In the genomic region with DNA sequence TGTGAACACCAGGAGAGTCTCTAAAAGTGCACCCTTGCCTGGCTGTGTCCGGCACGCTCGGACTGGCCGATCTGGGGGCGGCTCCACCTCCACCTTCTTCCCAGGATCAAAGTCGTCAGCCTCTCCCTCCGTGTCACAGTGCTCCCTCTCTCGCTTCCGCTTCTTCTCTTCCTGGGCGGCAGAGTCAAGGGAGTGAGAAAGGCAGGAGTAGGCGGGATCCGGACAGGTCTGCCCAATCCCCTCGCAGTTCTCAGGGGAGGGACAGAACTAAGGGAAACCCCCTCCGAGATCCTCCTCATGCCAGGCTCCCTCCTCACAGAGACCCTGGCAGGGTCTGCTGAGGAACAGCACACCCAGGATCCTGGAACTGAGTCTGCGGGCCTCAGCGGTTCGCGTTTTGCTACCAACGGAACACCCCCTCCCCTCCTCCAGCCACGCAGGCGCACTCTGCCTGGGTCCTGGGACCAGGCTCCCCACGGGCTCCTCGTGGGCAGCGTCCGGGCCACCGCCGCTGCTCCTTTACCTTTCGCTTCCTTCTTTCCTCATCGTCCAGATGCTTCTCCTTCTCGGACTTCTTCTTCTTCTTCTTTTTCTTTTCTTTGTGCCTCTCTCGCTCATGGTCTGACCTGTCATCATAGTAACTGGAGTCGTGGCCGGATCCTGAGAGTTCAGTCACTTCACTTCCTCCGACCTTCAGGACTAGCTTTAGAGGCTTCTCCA, we compare ENCODE assay signal across 8 cellular contexts. TPM values are rescaled to one million over a fixed set of nuclear protein-coding genes. Genes with fewer than 3 reads are reported as not detected.
DNase-seq lines count a peak whose midpoint lies in the region; ATAC-seq and TF ChIP-seq lines count a peak whose summit lies in the region.

No MANE protein-coding gene starts in this region.

- DNase-seq in activated CD4-positive, alpha-beta T cell treated with anti-CD3 and anti-CD28 coated beads, Interleukin-2, amount 10 ng/mL, durations not matched to agents 24 days and 14 days = no peak
- no peak for DNase-seq in activated CD4-positive, alpha-beta T cell treated with anti-CD3 and anti-CD28 coated beads, Interleukin-2, amount 50 U/mL, for 1 hour
- DNase-seq in foreskin keratinocyte = no peak
- DNase-seq in DMS79 treated with DMSO at 0.1 percent for 48 hours (lab: John Stamatoyannopoulos, UW) = no peak
- DNase-seq in NK-92 treated with Interleukin-12 subunit alpha and Interleukin-12 subunit beta, amount 100 ng/mL, for 24 hours (lab: John Stamatoyannopoulos, UW) = no peak

- H3K27me3 ChIP-seq in foreskin keratinocyte = no peaks in the 10 kb centered on the region
- no peaks in the 10 kb centered on the region for H3K27me3 ChIP-seq in skeletal muscle satellite cell (ENCODE audit: control insufficient read depth, insufficient read depth, low read length)

- H3K4me3 Mint-ChIP-seq in activated CD4-positive, alpha-beta T cell treated with anti-CD3 and anti-CD28 coated beads, Interleukin-2, amount 10 ng/mL, durations not matched to agents 24 days and 14 days = peak overlapping the region; percentile 88

- peaks cover 63% of the 10 kb centered on the region for H3K36me3 Mint-ChIP-seq in activated CD4-positive, alpha-beta T cell treated with anti-CD3 and anti-CD28 coated beads, Interleukin-2, amount 10 ng/mL, durations not matched to agents 24 days and 14 days (ENCODE audit: low read depth)

- H3K9me3 Mint-ChIP-seq in activated CD4-positive, alpha-beta T cell treated with anti-CD3 and anti-CD28 coated beads, Interleukin-2, amount 10 ng/mL, durations not matched to agents 24 days and 14 days = no peaks in the 10 kb centered on the region

- peak overlapping the region; percentile 92 for H3K27ac Mint-ChIP-seq in activated CD4-positive, alpha-beta T cell treated with anti-CD3 and anti-CD28 coated beads, Interleukin-2, amount 10 ng/mL, durations not matched to agents 24 days and 14 days

- H3K27me3 Mint-ChIP-seq in activated CD4-positive, alpha-beta T cell treated with anti-CD3 and anti-CD28 coated beads, Interleukin-2, amount 10 ng/mL, durations not matched to agents 24 days and 14 days = no peaks in the 10 kb centered on the region

- no peak for TF ChIP-seq CTCF in foreskin keratinocyte (conservative IDR thresholded peaks at IDR 0.05)

- peak; percentile 88 for ATAC-seq in SK-N-SH treated with all-trans-retinoic acid at 6 μM for 48 hours
- ATAC-seq in foreskin keratinocyte = no peak
- no peak for ATAC-seq in GM19397 (IDR thresholded peaks at IDR 0.05; ENCODE audit: unreplicated experiment)

- peak overlapping the region; percentile 92 for H3K4me3 ChIP-seq in skeletal muscle satellite cell (ENCODE audit: low read length)

- H3K27ac ChIP-seq in foreskin keratinocyte = peak overlapping the region; percentile 100

- H3K9ac ChIP-seq in skeletal muscle satellite cell (ENCODE audit: low read depth, low read length) = peak overlapping the region; percentile 99

- H3K4me2 ChIP-seq in skeletal muscle satellite cell (ENCODE audit: low read length) = peak overlapping the region; percentile 100

- peaks cover 19% of the 10 kb centered on the region for H3K4me1 Mint-ChIP-seq in activated CD4-positive, alpha-beta T cell treated with anti-CD3 and anti-CD28 coated beads, Interleukin-2, amount 10 ng/mL, durations not matched to agents 24 days and 14 days

- H3K4me1 ChIP-seq in foreskin keratinocyte = no peaks in the 10 kb centered on the region
- H3K4me1 ChIP-seq in skeletal muscle satellite cell (ENCODE audit: control insufficient read depth, insufficient read depth, low read length) = peaks cover 14% of the 10 kb centered on the region

- intact Hi-C loops in activated CD4-positive, alpha-beta T cell treated with anti-CD3 and anti-CD28 coated beads, Interleukin-2, amount 10 ng/mL, durations not matched to agents 24 days and 14 days (cut with micrococcal nuclease) = loop anchor here (10.0 kb wide), 1 partner anchor 446 kb away; the partner anchor contains the start of gene EXOC3

- H3K36me3 ChIP-seq in skeletal muscle satellite cell (ENCODE audit: insufficient read depth, low read length) = peaks cover 52% of the 10 kb centered on the region

- no peaks in the 10 kb centered on the region for H3K9me3 ChIP-seq in skeletal muscle satellite cell (replicated peaks; ENCODE audit: low read length)

TF ChIP-seq in SK-N-SH treated with all-trans-retinoic acid at 6 μM for 48 hours, 23 proteins besides CTCF, POLR2A, EP300 and RAD21 (continues in another document):
- TF ChIP-seq PPARA (CRISPR knock-in tag; IDR thresholded peaks at IDR 0.05; ENCODE audit: borderline replicate concordance) (no peak), ZFP30 (CRISPR knock-in tag; IDR thresholded peaks at IDR 0.05) (no peak), TOX (CRISPR knock-in tag; IDR thresholded peaks at IDR 0.05; ENCODE audit: borderline replicate concordance) (no peak), ZFP3 (CRISPR knock-in tag; IDR thresholded peaks at IDR 0.05) (no peak), ZC3H10 (CRISPR knock-in tag; IDR thresholded peaks at IDR 0.05) (no peak), ARNTL (CRISPR knock-in tag; IDR thresholded peaks at IDR 0.05; ENCODE audit: borderline replicate concordance, low read depth) (no peak), GLIS3 (CRISPR knock-in tag; IDR thresholded peaks at IDR 0.05) (no peak), RARB (CRISPR knock-in tag; IDR thresholded peaks at IDR 0.05) (no peak), OSR1 (CRISPR knock-in tag; IDR thresholded peaks at IDR 0.05) (no peak), ISL1 (CRISPR knock-in tag; IDR thresholded peaks at IDR 0.05) (no peak), CSDC2 (CRISPR knock-in tag; IDR thresholded peaks at IDR 0.05) (no peak), BACH2 (CRISPR knock-in tag; IDR thresholded peaks at IDR 0.05; ENCODE audit: borderline replicate concordance) (no peak), ESRRG (CRISPR knock-in tag; IDR thresholded peaks at IDR 0.05) (no peak)
- TF ChIP-seq, protein P1, sequence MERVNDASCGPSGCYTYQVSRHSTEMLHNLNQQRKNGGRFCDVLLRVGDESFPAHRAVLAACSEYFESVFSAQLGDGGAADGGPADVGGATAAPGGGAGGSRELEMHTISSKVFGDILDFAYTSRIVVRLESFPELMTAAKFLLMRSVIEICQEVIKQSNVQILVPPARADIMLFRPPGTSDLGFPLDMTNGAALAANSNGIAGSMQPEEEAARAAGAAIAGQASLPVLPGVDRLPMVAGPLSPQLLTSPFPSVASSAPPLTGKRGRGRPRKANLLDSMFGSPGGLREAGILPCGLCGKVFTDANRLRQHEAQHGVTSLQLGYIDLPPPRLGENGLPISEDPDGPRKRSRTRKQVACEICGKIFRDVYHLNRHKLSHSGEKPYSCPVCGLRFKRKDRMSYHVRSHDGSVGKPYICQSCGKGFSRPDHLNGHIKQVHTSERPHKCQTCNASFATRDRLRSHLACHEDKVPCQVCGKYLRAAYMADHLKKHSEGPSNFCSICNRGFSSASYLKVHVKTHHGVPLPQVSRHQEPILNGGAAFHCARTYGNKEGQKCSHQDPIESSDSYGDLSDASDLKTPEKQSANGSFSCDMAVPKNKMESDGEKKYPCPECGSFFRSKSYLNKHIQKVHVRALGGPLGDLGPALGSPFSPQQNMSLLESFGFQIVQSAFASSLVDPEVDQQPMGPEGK (CRISPR knock-in tag; IDR thresholded peaks at IDR 0.05; ENCODE audit: borderline replicate concordance) = no peak
- TF ChIP-seq, protein P2, sequence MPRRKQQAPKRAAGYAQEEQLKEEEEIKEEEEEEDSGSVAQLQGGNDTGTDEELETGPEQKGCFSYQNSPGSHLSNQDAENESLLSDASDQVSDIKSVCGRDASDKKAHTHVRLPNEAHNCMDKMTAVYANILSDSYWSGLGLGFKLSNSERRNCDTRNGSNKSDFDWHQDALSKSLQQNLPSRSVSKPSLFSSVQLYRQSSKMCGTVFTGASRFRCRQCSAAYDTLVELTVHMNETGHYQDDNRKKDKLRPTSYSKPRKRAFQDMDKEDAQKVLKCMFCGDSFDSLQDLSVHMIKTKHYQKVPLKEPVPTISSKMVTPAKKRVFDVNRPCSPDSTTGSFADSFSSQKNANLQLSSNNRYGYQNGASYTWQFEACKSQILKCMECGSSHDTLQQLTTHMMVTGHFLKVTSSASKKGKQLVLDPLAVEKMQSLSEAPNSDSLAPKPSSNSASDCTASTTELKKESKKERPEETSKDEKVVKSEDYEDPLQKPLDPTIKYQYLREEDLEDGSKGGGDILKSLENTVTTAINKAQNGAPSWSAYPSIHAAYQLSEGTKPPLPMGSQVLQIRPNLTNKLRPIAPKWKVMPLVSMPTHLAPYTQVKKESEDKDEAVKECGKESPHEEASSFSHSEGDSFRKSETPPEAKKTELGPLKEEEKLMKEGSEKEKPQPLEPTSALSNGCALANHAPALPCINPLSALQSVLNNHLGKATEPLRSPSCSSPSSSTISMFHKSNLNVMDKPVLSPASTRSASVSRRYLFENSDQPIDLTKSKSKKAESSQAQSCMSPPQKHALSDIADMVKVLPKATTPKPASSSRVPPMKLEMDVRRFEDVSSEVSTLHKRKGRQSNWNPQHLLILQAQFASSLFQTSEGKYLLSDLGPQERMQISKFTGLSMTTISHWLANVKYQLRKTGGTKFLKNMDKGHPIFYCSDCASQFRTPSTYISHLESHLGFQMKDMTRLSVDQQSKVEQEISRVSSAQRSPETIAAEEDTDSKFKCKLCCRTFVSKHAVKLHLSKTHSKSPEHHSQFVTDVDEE (CRISPR knock-in tag; IDR thresholded peaks at IDR 0.05) = no peak

RNA-seq across cellular contexts. Expression of gene BRD9, which starts 1.3 kb away (rescaled TPM):
- 80.6 and 82.0 TPM in 2 replicates for total RNA-seq in activated CD4-positive, alpha-beta T cell treated with anti-CD3 and anti-CD28 coated beads, Interleukin-2, amount 10 ng/mL, durations not matched to agents 24 days and 14 days
- total RNA-seq in foreskin keratinocyte = 35.1 and 38.6 TPM in 2 replicates
- polyA plus RNA-seq in foreskin keratinocyte = 29.3 and 31.6 TPM in 2 replicates
- total RNA-seq in skeletal muscle satellite cell (2012; rRNA removed) = 34.2 and 35.6 TPM in 2 replicates

RNA-seq across cellular contexts. Expression of gene TRIP13, which starts 1.4 kb away (rescaled TPM):
- total RNA-seq in activated CD4-positive, alpha-beta T cell treated with anti-CD3 and anti-CD28 coated beads, Interleukin-2, amount 10 ng/mL, durations not matched to agents 24 days and 14 days = 47.5 and 52.6 TPM in 2 replicates
- 43.4 and 58.3 TPM in 2 replicates for total RNA-seq in foreskin keratinocyte
- polyA plus RNA-seq in foreskin keratinocyte = 27.7 and 37.9 TPM in 2 replicates
- total RNA-seq in skeletal muscle satellite cell (2012; rRNA removed) = 52.7 and 55.3 TPM in 2 replicates

RNA-seq across cellular contexts. Expression of gene ZDHHC11, which starts 40.5 kb away (rescaled TPM):
- 13.6 and 14.3 TPM in 2 replicates for total RNA-seq in activated CD4-positive, alpha-beta T cell treated with anti-CD3 and anti-CD28 coated beads, Interleukin-2, amount 10 ng/mL, durations not matched to agents 24 days and 14 days
- total RNA-seq in foreskin keratinocyte = 0.67 and 1.7 TPM in 2 replicates
- 0.58 and 0.62 TPM in 2 replicates for polyA plus RNA-seq in foreskin keratinocyte
- 0.22 and 0.51 TPM in 2 replicates for total RNA-seq in skeletal muscle satellite cell (2012; rRNA removed)
